ENCODE assay signal across 13 cellular contexts in genomic region chr18:14074187-14074586, GRCh38. TPM values are rescaled to one million over a fixed set of nuclear protein-coding genes. Genes with fewer than 3 reads are reported as not detected.
DNase-seq lines count a peak whose midpoint lies in the region; ATAC-seq and TF ChIP-seq lines count a peak whose summit lies in the region.
"Had no signal": no experiment of that assay in that cellular context is flagged by ENCODE, and none has a peak within 500 bp of the region (broad histone marks: within the 10 kb centered on the region; RNA-seq: fewer than 3 reads in every experiment).

No MANE protein-coding gene starts in this region.

- DNase-seq in ELF-1 (ENCODE audit: low read depth, low spot score) = peak; percentile 35
- DNase-seq in HAP-1 (ENCODE audit: low spot score in 2 of 2) = peak; percentile 28 to 34
- peak; percentile 13 for DNase-seq in PC-3
- peak; percentile 53 for DNase-seq in iPS-NIHi11 (ENCODE audit: low spot score)
- no peak for DNase-seq in GM19238 (ENCODE audit: insufficient read length, low spot score)
- DNase-seq in CD14-positive monocyte (ENCODE audit: low spot score) = no peak
- no peak for DNase-seq in inferior parietal cortex (ENCODE audit: extremely low spot score)
- DNase-seq: activated T-cell treated with anti-CD3 and anti-CD28 coated beads, Interleukin-2, amount 50 U/mL, for 1 hour; effector memory CD8-positive, alpha-beta T cell; hippocampal formation had no signal

- H3K9ac ChIP-seq in PC-3 (ENCODE audit: low read length) = no peak overlapping the region

- no peak; the same call in 1 of the 2 replicates for ATAC-seq in PC-3
- ATAC-seq in HG02798 (IDR thresholded peaks at IDR 0.05; ENCODE audit: poor library complexity, unreplicated experiment) = no peak
- ATAC-seq: effector memory CD8-positive, alpha-beta T cell had no signal

- H4K20me1 ChIP-seq in PC-3 (ENCODE audit: low read length) = no peaks in the 10 kb centered on the region

- peaks cover 0 to 9% (median 4%) of the 10 kb centered on the region in 7 donors for H3K9me3 Mint-ChIP-seq in CD14-positive monocyte
- H3K9me3 Mint-ChIP-seq: effector memory CD8-positive, alpha-beta T cell had no signal

- H3K4me2 ChIP-seq in PC-3 (ENCODE audit: low read length) = no peak overlapping the region

- no TSS peak for BruUV-seq in PC-3 (replicated peaks; lab: Mats Ljungman, UMichigan)

- H3K4me1 Mint-ChIP-seq in CD14-positive monocyte = no peaks in the 10 kb centered on the region
- H3K4me1 Mint-ChIP-seq: mesothelial cell of epicardium had no signal

- POLR2A ChIA-PET in PC-3 (lab: Charles Lee; ENCODE audit: unreplicated experiment) = no interaction called here

- no peak overlapping the region for H3K4me3 Mint-ChIP-seq in CD14-positive monocyte
- H3K4me3 Mint-ChIP-seq: effector memory CD8-positive, alpha-beta T cell; mesothelial cell of epicardium had no signal

- H3K4me3 ChIP-seq in HAP-1 = no peak overlapping the region
- H3K4me3 ChIP-seq in PC-3 (ENCODE audit: low read length) = no peak overlapping the region

- H3K27ac ChIP-seq in PC-3 (ENCODE audit: low read length) = no peak overlapping the region

- H3K27me3 Mint-ChIP-seq in CD14-positive monocyte (ENCODE audit: low read depth in 3 of 3) = no peaks in the 10 kb centered on the region
- H3K27me3 Mint-ChIP-seq: effector memory CD8-positive, alpha-beta T cell had no signal

- in situ Hi-C loops in HAP-1 (cut with MboI; ENCODE audit: low sequenced_read_pairs) = no loop called here

- H3K27ac Mint-ChIP-seq in CD14-positive monocyte = no peak overlapping the region
- H3K27ac Mint-ChIP-seq: effector memory CD8-positive, alpha-beta T cell; mesothelial cell of epicardium had no signal

- H3F3A ChIP-seq in PC-3 (ENCODE audit: low read length, unreplicated experiment) = no peaks in the 10 kb centered on the region

- CTCF ChIA-PET in PC-3 (lab: Charles Lee) = no interaction called here

- no peak overlapping the region for H2AFZ ChIP-seq in PC-3 (ENCODE audit: low read length)

- no peaks in the 10 kb centered on the region for H3K79me2 ChIP-seq in PC-3 (ENCODE audit: low read length)

- H3K9me3 ChIP-seq in HAP-1 (no peaks in the 10 kb centered on the region), PC-3 (ENCODE audit: low read length) (no peaks in the 10 kb centered on the region)
- H3K9me3 ChIP-seq: Caco-2 had no signal

- intact Hi-C loops in PC-3 (cut with micrococcal nuclease) = no loop called here
- intact Hi-C loops in CD14-positive monocyte (cut with micrococcal nuclease) = no loop called here

- H3K4me1 ChIP-seq in HAP-1 = no peaks in the 10 kb centered on the region
- H3K4me1 ChIP-seq in PC-3 (ENCODE audit: insufficient read depth, low read length) = no peaks in the 10 kb centered on the region
- H3K4me1 ChIP-seq: Caco-2 had no signal

- no peaks in the 10 kb centered on the region for H3K27me3 ChIP-seq in HAP-1 (ENCODE audit: low read depth)
- no peaks in the 10 kb centered on the region for H3K27me3 ChIP-seq in PC-3 (ENCODE audit: low read length)

- peaks cover 10 to 18% of the 10 kb centered on the region in 2 donors for H3K36me3 Mint-ChIP-seq in CD14-positive monocyte

- H3K36me3 ChIP-seq in HAP-1 (replicated peaks) (no peaks in the 10 kb centered on the region; the same call in 1 of the 2 replicates), PC-3 (ENCODE audit: low read depth, low read length) (no peaks in the 10 kb centered on the region)

- TF ChIP-seq CTCF in PC-3 (conservative IDR thresholded peaks at IDR 0.05; ENCODE audit: low read depth, low read length) = peak; percentile 34; the same call in 1 of the 2 replicates
- TF ChIP-seq CTCF in CD14-positive monocyte (IDR thresholded peaks at IDR 0.05) = no peak

- H3K9me2 ChIP-seq in PC-3 (replicated peaks; ENCODE audit: low read length) = no peaks in the 10 kb centered on the region

RNA-seq across cellular contexts. Expression of gene ZNF519, which starts 58.0 kb away (rescaled TPM):
- total RNA-seq in PC-3 (2014; rRNA removed) = 5.9 and 7.3 TPM in 2 replicates
- polyA plus RNA-seq in CD14-positive monocyte = under 1 TPM; 0.52 to 0.63 TPM

Comparison
In these comparisons a context has a peak if more than half of its experiments do, and no peak if none do; other contexts are left out.
1. DNase-seq: peak in ELF-1 (single experiment), HAP-1 (2 of 2), PC-3 (single experiment) and iPS-NIHi11 (single experiment); none in GM19238 (single experiment), CD14-positive monocyte (single experiment) and inferior parietal cortex (single experiment).